8 cellular contexts compared by ENCODE assay signal in the genomic region with DNA sequence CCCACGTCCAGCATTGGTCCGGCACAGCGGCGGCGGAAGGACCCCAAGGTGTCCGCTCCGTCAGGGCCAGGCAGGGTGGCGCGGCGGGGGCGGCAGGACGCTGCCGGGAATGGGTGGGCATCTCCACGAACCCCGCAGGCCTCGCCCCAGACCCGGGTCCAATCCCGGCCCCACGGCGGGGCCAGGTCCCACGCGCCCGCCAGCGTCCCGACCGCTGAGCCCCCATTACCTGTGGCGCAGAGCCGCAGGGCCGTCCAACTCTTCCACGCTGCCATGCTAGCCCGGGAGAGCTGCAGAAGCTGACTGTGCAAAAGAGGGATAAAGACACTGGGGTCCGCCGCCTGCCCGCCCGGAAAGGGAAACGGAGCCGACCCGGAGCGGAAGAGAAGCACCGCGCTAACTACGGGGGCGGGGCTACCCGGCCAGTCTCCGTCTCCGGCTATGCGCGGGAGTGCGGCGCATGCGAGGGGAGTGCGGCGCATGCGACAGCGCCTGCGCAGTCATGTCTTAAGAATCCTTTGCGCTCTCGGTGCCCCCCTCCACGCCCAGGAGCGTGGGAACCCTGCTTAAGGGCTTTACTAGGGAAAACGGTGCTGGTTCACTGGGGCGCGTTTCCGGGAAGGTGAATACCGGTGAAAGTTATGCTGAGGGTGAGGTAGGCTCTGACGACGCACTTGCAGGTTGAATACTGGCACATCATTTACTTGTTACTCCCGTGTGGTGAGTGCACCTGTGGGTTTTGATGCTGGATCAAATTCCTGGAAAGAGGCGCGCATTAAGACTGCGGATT. TPM values are rescaled to one million over a fixed set of nuclear protein-coding genes. Genes with fewer than 3 reads are reported as not detected.
DNase-seq lines count a peak whose midpoint lies in the region; ATAC-seq, FAIRE-seq and TF ChIP-seq lines count a peak whose summit lies in the region.

A gene with protein sequence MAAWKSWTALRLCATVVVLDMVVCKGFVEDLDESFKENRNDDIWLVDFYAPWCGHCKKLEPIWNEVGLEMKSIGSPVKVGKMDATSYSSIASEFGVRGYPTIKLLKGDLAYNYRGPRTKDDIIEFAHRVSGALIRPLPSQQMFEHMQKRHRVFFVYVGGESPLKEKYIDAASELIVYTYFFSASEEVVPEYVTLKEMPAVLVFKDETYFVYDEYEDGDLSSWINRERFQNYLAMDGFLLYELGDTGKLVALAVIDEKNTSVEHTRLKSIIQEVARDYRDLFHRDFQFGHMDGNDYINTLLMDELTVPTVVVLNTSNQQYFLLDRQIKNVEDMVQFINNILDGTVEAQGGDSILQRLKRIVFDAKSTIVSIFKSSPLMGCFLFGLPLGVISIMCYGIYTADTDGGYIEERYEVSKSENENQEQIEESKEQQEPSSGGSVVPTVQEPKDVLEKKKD (minus strand): TSS at position 402 of the 790 bp plus-strand sequence. CDS start 127 bp downstream, at position 275.

- 0 out of 2 replicates have a peak within 1 kb of the TSS, but pooled peaks have one; percentile 27 for H3K27ac ChIP-seq in H1 (ENCODE audit: low read depth, low read length)
- H3K27ac ChIP-seq in mesenchymal stem cell (ENCODE audit: low read length, poor library complexity, severe bottlenecking): peak within 1 kb of the TSS; percentile 43

- H4K5ac ChIP-seq in H1 (ENCODE audit: insufficient read length, low read depth, low read length): peak within 1 kb of the TSS; percentile 82

- CTCF ChIA-PET in H1 (lab: Charles Lee; ENCODE audit: partially characterized antibody): no interaction called here

- peaks cover 9% of the 10 kb centered on the region; the same call in 1 of the 2 replicates for H3K23me2 ChIP-seq in H1 (ENCODE audit: low read depth, low read length)

- peak within 1 kb of the TSS; percentile 75; the same call in 1 of the 2 replicates for H2BK20ac ChIP-seq in H1 (ENCODE audit: low read length)

- H2BK15ac ChIP-seq in H1 (ENCODE audit: low read length) (no peak within 1 kb of the TSS), mesenchymal stem cell (ENCODE audit: low read depth, poor library complexity, severe bottlenecking) (no peak within 1 kb of the TSS)

- H3K9me3 ChIP-seq in H1 (ENCODE audit: insufficient read depth in 2 of 2, low read depth in 1 of 2, low read length in 1 of 2) (no peaks in the 10 kb centered on the region), mesenchymal stem cell (ENCODE audit: control insufficient read depth, low read length) (no peaks in the 10 kb centered on the region)

- peak within 1 kb of the TSS; percentile 56; the same call in 1 of the 2 replicates for H2BK5ac ChIP-seq in H1 (ENCODE audit: low read depth, low read length)
- peak within 1 kb of the TSS; percentile 50 for H2BK5ac ChIP-seq in mesenchymal stem cell (ENCODE audit: low read depth, low read length, poor library complexity, severe bottlenecking)

- peaks cover 0 to 6% of the 10 kb centered on the region in 2 experiments for H4K20me1 ChIP-seq in H1 (replicated peaks in 1 of 2; ENCODE audit: control insufficient read depth in 1 of 2, insufficient read depth in 2 of 2, low read length in 2 of 2)

- peak within 1 kb of the TSS; percentile 99 for H2AFZ ChIP-seq in H1 (ENCODE audit: low read length)
- H2AFZ ChIP-seq in mesenchymal stem cell (ENCODE audit: low read depth, low read length): peak within 1 kb of the TSS; percentile 99

- H3K27me3 ChIP-seq in H1 (replicated peaks in 1 of 4; ENCODE audit: control insufficient read depth in 3 of 4, extremely low read depth in 1 of 4, insufficient read depth in 3 of 4, low read length in 3 of 4): no peaks in the 10 kb centered on the region
- H3K27me3 ChIP-seq in mesenchymal stem cell (ENCODE audit: control insufficient read depth in 1 of 2, insufficient read depth in 1 of 2, low read length in 2 of 2): no peaks in the 10 kb centered on the region

- H2BK120ac ChIP-seq in H1 (replicated peaks; ENCODE audit: low read depth, low read length) (peak within 1 kb of the TSS; percentile 10), mesenchymal stem cell (ENCODE audit: low read depth, low read length) (peak within 1 kb of the TSS; percentile 88)

- peak within 1 kb of the TSS; percentile 88 to 94 (median 92) for H3K4me3 ChIP-seq in H1 (ENCODE audit: extremely low read depth in 1 of 4, insufficient read depth in 2 of 4, low read depth in 3 of 4, low read length in 4 of 4)
- H3K4me3 ChIP-seq in mesenchymal stem cell (ENCODE audit: insufficient read depth in 1 of 2, low read depth in 1 of 2, low read length in 2 of 2): peak within 1 kb of the TSS; percentile 96 to 97

- peaks cover 0 to 31% of the 10 kb centered on the region in 2 experiments; a peak in 2 of 4 replicates for H3K79me2 ChIP-seq in H1 (ENCODE audit: control insufficient read depth in 1 of 2, insufficient read depth in 2 of 2, low read length in 2 of 2)

- peak; percentile 58 for FAIRE-seq in H1 (lab: Jason Lieb, UNC)

- H3K9ac ChIP-seq in H1 (replicated peaks in 1 of 4; ENCODE audit: extremely low read depth in 1 of 4, low read depth in 3 of 4, low read length in 3 of 4) (peak within 1 kb of the TSS; percentile 56 to 77 (median 70)), mesenchymal stem cell (ENCODE audit: low read length) (peak within 1 kb of the TSS; percentile 92)

- DNase-seq in COLO668 (lab: John Stamatoyannopoulos, UW; ENCODE audit: unreplicated experiment) (peak; percentile 99), HT1080 (ENCODE audit: low read depth) (peak; percentile 94), NOMO-1 treated with DMSO at 0.1 percent for 48 hours (lab: John Stamatoyannopoulos, UW; ENCODE audit: unreplicated experiment) (peak; percentile 87), H1 (ENCODE audit: low read depth in 1 of 2, low spot score in 2 of 2) (peak; percentile 88 to 90), mesenchymal stem cell (peak; percentile 93)
- DNase-seq in activated CD8-positive, alpha-beta memory T cell treated with anti-CD3 and anti-CD28 coated beads for 4 hours (ENCODE audit: low read depth in 2 of 2): peak; percentile 82 to 87
- peak; percentile 89 for DNase-seq in stimulated activated CD8-positive, alpha-beta memory T cell treated with anti-CD3 and anti-CD28 coated beads, Interleukin-12 subunit alpha, Interleukin-12 subunit beta, amount 100 ng/mL, for 4 hours (ENCODE audit: low read depth)

- TF ChIP-seq EP300 in H1 (IDR thresholded peaks at IDR 0.05; ENCODE audit: borderline replicate concordance in 1 of 2, low read depth in 2 of 2, low read length in 2 of 2): no peak

- ATAC-seq in GM21360 (IDR thresholded peaks at IDR 0.05; ENCODE audit: unreplicated experiment): peak; percentile 95

- POLR2A ChIA-PET in H1 (lab: Charles Lee; ENCODE audit: partially characterized antibody): interaction anchor here (0.6 to 1.0 kb wide), 3 partner anchors 18 to 615 kb away, joined by 3 read pairs; no protein-coding TSS in a partner anchor

- H3K4me2 ChIP-seq in H1 (ENCODE audit: insufficient read depth in 1 of 2, low read depth in 2 of 2, low read length in 2 of 2): peak within 1 kb of the TSS; percentile 79 to 92
- peak within 1 kb of the TSS; percentile 90 for H3K4me2 ChIP-seq in mesenchymal stem cell (ENCODE audit: low read length, poor library complexity, severe bottlenecking)

- H3K36me3 ChIP-seq in H1 (ENCODE audit: control insufficient read depth in 2 of 4, insufficient read depth in 4 of 4, low read length in 3 of 4) (peaks cover 4 to 24% (median 13%) of the 10 kb centered on the region in 4 experiments), mesenchymal stem cell (ENCODE audit: control insufficient read depth in 1 of 2, insufficient read depth in 2 of 2, low read depth in 1 of 2, low read length in 2 of 2) (peaks cover 10 to 34% of the 10 kb centered on the region in 2 experiments)

- H4K8ac ChIP-seq in H1 (ENCODE audit: extremely low read depth, insufficient read depth, low read length): peak within 1 kb of the TSS; percentile 79
- peak within 1 kb of the TSS; percentile 93 for H4K8ac ChIP-seq in mesenchymal stem cell (ENCODE audit: low read length)

- WGBS in H1 (ENCODE audit: extremely low coverage in 1 of 2, insufficient coverage in 1 of 2, insufficient read length in 1 of 2, insufficient replicate concordance in 2 of 2, low coverage in 1 of 2, low lambda C conversion rate in 2 of 2, missing lambda C conversion rate in 1 of 2), 2 experiments: 1% methylated on average over 56 of the region's 71 CpGs; no CpG with 5 or more reads in 1 of the 2 experiments
- under 1% methylated on average over 70 of the region's 71 CpGs for WGBS in mesenchymal stem cell

- 0 out of 2 replicates have a peak within 1 kb of the TSS, but pooled peaks have one; percentile 64 for H2BK12ac ChIP-seq in H1 (ENCODE audit: low read depth, low read length)
- H2BK12ac ChIP-seq in mesenchymal stem cell (ENCODE audit: low read length in 2 of 2): peak within 1 kb of the TSS in 1 of 2 experiments; percentile 10

- H3K4ac ChIP-seq in H1 (replicated peaks; ENCODE audit: insufficient read length, low read depth, low read length) (no peak within 1 kb of the TSS), mesenchymal stem cell (ENCODE audit: low read depth in 1 of 2, low read length in 2 of 2) (peak within 1 kb of the TSS; percentile 31 to 95)

- H3K23ac ChIP-seq in H1 (ENCODE audit: insufficient read length) (no peak within 1 kb of the TSS), mesenchymal stem cell (ENCODE audit: low read length in 2 of 2) (peak within 1 kb of the TSS in 1 of 2 experiments; percentile 81)

- no peak for TF ChIP-seq RAD21 in H1 (IDR thresholded peaks at IDR 0.05 in 1 of 2, conservative IDR thresholded peaks at IDR 0.05 in 1 of 2; ENCODE audit: low read depth in 2 of 2, low read length in 2 of 2)

- TF ChIP-seq CTCF in H1 (IDR thresholded peaks at IDR 0.05; ENCODE audit: control extremely low read depth in 1 of 3, insufficient read depth in 1 of 3, low read depth in 1 of 3, low read length in 3 of 3): no peak; a peak in 1 of 4 replicates

- 0 out of 2 replicates have a peak, but pooled peaks cover 2% of the 10 kb centered on the region for H3K79me1 ChIP-seq in H1 (ENCODE audit: low read depth, low read length)
- H3K79me1 ChIP-seq in mesenchymal stem cell (replicated peaks; ENCODE audit: low read length, poor library complexity, severe bottlenecking): peaks cover 18% of the 10 kb centered on the region

- TF ChIP-seq POLR2A in H1 (IDR thresholded peaks at IDR 0.05; ENCODE audit: control extremely low read depth in 1 of 2, low read depth in 2 of 2, low read length in 2 of 2): peak in 1 of 2 experiments; percentile 57; a peak in 1 of 3 replicates

- peaks cover 0 to 3% (median 1%) of the 10 kb centered on the region in 4 experiments; a peak in 2 of 7 replicates for H3K4me1 ChIP-seq in H1 (replicated peaks in 1 of 4; ENCODE audit: control insufficient read depth in 3 of 4, insufficient read depth in 4 of 4, low read length in 3 of 4)
- peaks cover 4% of the 10 kb centered on the region for H3K4me1 ChIP-seq in mesenchymal stem cell (ENCODE audit: control insufficient read depth, insufficient read depth, low read depth, low read length)

- no peak within 1 kb of the TSS for H3K14ac ChIP-seq in H1 (ENCODE audit: insufficient read length)
- H3K14ac ChIP-seq in mesenchymal stem cell (ENCODE audit: low read length in 2 of 2): peak within 1 kb of the TSS in 1 of 2 experiments; percentile 99

- H3K56ac ChIP-seq in H1 (replicated peaks; ENCODE audit: insufficient read length, low read depth, low read length): no peak within 1 kb of the TSS

- H2AK5ac ChIP-seq in H1 (ENCODE audit: low read depth, low read length): 0 out of 2 replicates have a peak within 1 kb of the TSS, but pooled peaks have one; percentile 54
- no peak within 1 kb of the TSS for H2AK5ac ChIP-seq in mesenchymal stem cell (ENCODE audit: low read length, severe bottlenecking)

- H4K91ac ChIP-seq in H1 (replicated peaks; ENCODE audit: insufficient read length, low read length) (peak within 1 kb of the TSS; percentile 35), mesenchymal stem cell (ENCODE audit: low read length) (peak within 1 kb of the TSS; percentile 52)

- peak within 1 kb of the TSS; percentile 83 for H3K18ac ChIP-seq in H1 (ENCODE audit: extremely low read depth, low read length)
- H3K18ac ChIP-seq in mesenchymal stem cell (ENCODE audit: low read depth in 1 of 2, low read length in 2 of 2): peak within 1 kb of the TSS; percentile 94 to 95

RNA-seq across cellular contexts. Expression of the gene that starts here (rescaled TPM):
- 62.2 and 73.6 TPM in 2 replicates for total RNA-seq in HT1080 (2014; rRNA removed; shearing (Covaris generic))
- 49.1 and 64.2 TPM in 2 replicates for polyA plus RNA-seq in HT1080 (2015; cell fraction: cytosol; rRNA removed)
- 190 and 209 TPM in 2 replicates for polyA plus RNA-seq in HT1080 (2015; cell fraction: nucleus; rRNA removed)
- total RNA-seq in H1 (2021; fragmentation: NEBNext Ultra II Directional; extraction: Animal tissue kit (Norgen Biotek cat#: 25700)): 29.0 and 30.0 TPM in 2 replicates
- polyA plus RNA-seq in H1 (2011; rRNA removed): 9.0 and 12.6 TPM in 2 replicates
- polyA plus RNA-seq in H1 (2011; cell fraction: cytosol; rRNA removed): 16.9 TPM
- 21.4 TPM for polyA plus RNA-seq in H1 (2011; cell fraction: nucleus; rRNA removed)
- polyA plus RNA-seq in H1 (2012, experiment 1 of 2): 14.7 to 20.1 TPM (median 17.1 TPM) in 4 replicates
- polyA plus RNA-seq in H1 (2012, experiment 2 of 2): 1.5 TPM
- 32.4 TPM for polyA plus RNA-seq in H1 (2013, experiment 1 of 2)
- 34.7 TPM for polyA plus RNA-seq in H1 (2013, experiment 2 of 2)
- 24.3 and 46.0 TPM in 2 replicates for polyA minus RNA-seq in H1 (2011; rRNA and poly(A)+ RNA removed)
- polyA minus RNA-seq in H1 (2011; cell fraction: cytosol; rRNA and poly(A)+ RNA removed): 18.1 TPM
- polyA minus RNA-seq in H1 (2011; cell fraction: nucleus; rRNA and poly(A)+ RNA removed): 76.3 TPM
- 52.3 TPM for polyA plus RNA-seq in mesenchymal stem cell (2013, experiment 1 of 2)
- 54.8 TPM for polyA plus RNA-seq in mesenchymal stem cell (2013, experiment 2 of 2)

Comparison
In these comparisons a context has a peak if more than half of its experiments do, and no peak if none do; other contexts are left out.
1. Peak in every context shown above with its lines: DNase-seq, ATAC-seq, H3K4me3 ChIP-seq and H3K27ac ChIP-seq.